Comparison of ENCODE assay signal across 19 cellular contexts in genomic region chr2:118251427-118251826, GRCh38.
DNase-seq lines count a peak whose midpoint lies in the region; ATAC-seq, FAIRE-seq and TF ChIP-seq lines count a peak whose summit lies in the region.
"Had no signal": no experiment of that assay in that cellular context is flagged by ENCODE, and none has a peak within 500 bp of the region (broad histone marks: within the 10 kb centered on the region; RNA-seq: fewer than 3 reads in every experiment).

No MANE protein-coding gene starts in this region.

- BruUV-seq in HepG2 (replicated peaks; lab: Mats Ljungman, UMichigan): no TSS peak

- no peaks in the 10 kb centered on the region for H4K20me1 ChIP-seq in HepG2 (ENCODE audit: insufficient read depth, low read length)

- no peaks in the 10 kb centered on the region for H3K79me2 ChIP-seq in HepG2 (ENCODE audit: insufficient read depth, low read length)

- TF ChIP-seq POLR2A in HepG2 (IDR thresholded peaks at IDR 0.05; ENCODE audit: insufficient read depth in 1 of 2, low read depth in 2 of 2, low read length in 2 of 2): no peak
- no peak for TF ChIP-seq POLR2A in right lobe of liver (IDR thresholded peaks at IDR 0.05)

- TF ChIP-seq EP300 in HepG2 (IDR thresholded peaks at IDR 0.05; ENCODE audit: low read depth in 2 of 2, low read length in 2 of 2) (no peak), HepG2 (CRISPR knock-in tag; IDR thresholded peaks at IDR 0.05; ENCODE audit: borderline replicate concordance) (no peak)

- DNase-seq in HepG2 (ENCODE audit: low spot score) (no peak), right lobe of liver (no peak), adipocyte (ENCODE audit: low read depth) (peak; percentile 29), islet precursor cell (peak; percentile 84), HK-2 (ENCODE audit: unreplicated experiment) (no peak), NCI-H2029 (lab: John Stamatoyannopoulos, UW) (no peak)
- DNase-seq in activated CD4-positive, CD25-positive, alpha-beta regulatory T cell treated with anti-CD3 and anti-CD28 coated beads, Interleukin-2, amount 50 U/mL, for 72 hours: no peak
- DNase-seq: ACHN; activated B cell treated with CpG ODN at 0.5 μM for 24 hours; activated CD4-positive, alpha-beta memory T cell treated with anti-CD3 and anti-CD28 coated beads, Interleukin-2, amount 10 ng/mL, durations not matched to agents 7 days and 5 days; activated T-cell treated with anti-CD3 and anti-CD28 coated beads, Interleukin-2, amount 50 U/mL, for 48 hours; body of pancreas; DMS79 treated with DMSO at 0.1 percent for 48 hours; foreskin keratinocyte; left cardiac atrium; NCI-H1105 treated with DMSO at 0.1 percent for 48 hours; T-helper 17 cell had no signal

- POLR2A ChIA-PET in HepG2 (lab: Yijun Ruan, JAX): no interaction called here

- intact Hi-C loops in HepG2 (cut with micrococcal nuclease; ENCODE audit: unreplicated experiment): no loop called here
- intact Hi-C loops in right lobe of liver (cut with DNase I): no loop called here

- H3K27me3 ChIP-seq in HepG2 (ENCODE audit: control insufficient read depth in 1 of 2, insufficient read depth in 2 of 2, low read length in 2 of 2): no peaks in the 10 kb centered on the region
- no peaks in the 10 kb centered on the region for H3K27me3 ChIP-seq in right lobe of liver
- H3K27me3 ChIP-seq in adipocyte (replicated peaks; ENCODE audit: control insufficient read depth, insufficient read depth, low read length): no peaks in the 10 kb centered on the region
- H3K27me3 ChIP-seq: body of pancreas, foreskin keratinocyte had no signal

- no peak for FAIRE-seq in HepG2 (lab: Jason Lieb, UNC)

- no peak for TF ChIP-seq CTCF in HepG2 (CRISPR knock-in tag; IDR thresholded peaks at IDR 0.05)
- no peak for TF ChIP-seq CTCF in right lobe of liver (IDR thresholded peaks at IDR 0.05)

- CTCF ChIA-PET in HepG2 (lab: Yijun Ruan, JAX; ENCODE audit: low intra/inter-chr PET ratio, low total read pairs): no interaction called here

- 42% methylated on average over 3 of the region's 3 CpGs for WGBS in HepG2 (ENCODE audit: low lambda C conversion rate)
- 73% methylated on average over 3 of the region's 3 CpGs for WGBS in right lobe of liver (ENCODE audit: insufficient coverage, low coverage, low lambda C conversion rate, missing lambda C conversion rate)

- no peak overlapping the region for H3K27ac ChIP-seq in HepG2 (ENCODE audit: extremely low read length, insufficient read depth, low read length)
- H3K27ac ChIP-seq in right lobe of liver: no peak overlapping the region
- H3K27ac ChIP-seq: body of pancreas, coronary artery, foreskin keratinocyte had no signal

- in situ Hi-C loops in HepG2 (cut with HindIII; ENCODE audit: extremely low pct_ligation_motif_present, low pct_unique_long_range_greater_than_20kb): no loop called here

- no peak overlapping the region for H3K4me2 ChIP-seq in HepG2 (ENCODE audit: low read depth, low read length)

- ATAC-seq in HepG2: no peak
- no peak for ATAC-seq in right lobe of liver
- no peak for ATAC-seq in GM18907 (IDR thresholded peaks at IDR 0.05; ENCODE audit: unreplicated experiment)
- ATAC-seq: body of pancreas, foreskin keratinocyte, T-helper 17 cell had no signal

- H2AFZ ChIP-seq in HepG2 (ENCODE audit: low read length): no peak overlapping the region

- no peaks in the 10 kb centered on the region for H3K9me3 ChIP-seq in HepG2 (ENCODE audit: low read length)
- H3K9me3 ChIP-seq in right lobe of liver: no peaks in the 10 kb centered on the region
- H3K9me3 ChIP-seq in adipocyte (ENCODE audit: control insufficient read depth, low read length): no peaks in the 10 kb centered on the region
- H3K9me3 ChIP-seq: body of pancreas had no signal

- H3K36me3 ChIP-seq in HepG2 (replicated peaks in 1 of 2; ENCODE audit: control insufficient read depth in 1 of 2, insufficient read depth in 2 of 2, low read length in 2 of 2): no peaks in the 10 kb centered on the region
- no peaks in the 10 kb centered on the region for H3K36me3 ChIP-seq in right lobe of liver
- H3K36me3 ChIP-seq in adipocyte (ENCODE audit: control insufficient read depth, insufficient read depth, low read length, severe bottlenecking): no peaks in the 10 kb centered on the region

- H3K9ac ChIP-seq in HepG2 (ENCODE audit: insufficient read depth, low read depth, low read length): no peak overlapping the region
- H3K9ac ChIP-seq in adipocyte (ENCODE audit: low read length): no peak overlapping the region

- TF ChIP-seq RAD21 in HepG2 (CRISPR knock-in tag; IDR thresholded peaks at IDR 0.05): no peak

- H3K4me3 ChIP-seq in HepG2 (replicated peaks in 1 of 3; ENCODE audit: insufficient read depth in 1 of 3, low read depth in 2 of 3, low read length in 3 of 3): no peak overlapping the region
- no peak overlapping the region for H3K4me3 ChIP-seq in right lobe of liver
- no peak overlapping the region for H3K4me3 ChIP-seq in adipocyte (ENCODE audit: low read length)
- H3K4me3 ChIP-seq: body of pancreas, coronary artery had no signal

- H3K4me1 ChIP-seq in HepG2 (ENCODE audit: insufficient read depth, low read length) (no peaks in the 10 kb centered on the region), right lobe of liver (no peaks in the 10 kb centered on the region), adipocyte (ENCODE audit: control insufficient read depth, insufficient read depth, low read length) (peaks cover 11% of the 10 kb centered on the region)

TF ChIP-seq in HepG2, 621 proteins besides CTCF, POLR2A, EP300 and RAD21:
- TF ChIP-seq CC2D1A (CRISPR knock-in tag; IDR thresholded peaks at IDR 0.05) (no peak), ZNF607 (CRISPR knock-in tag; IDR thresholded peaks at IDR 0.05; ENCODE audit: borderline replicate concordance) (no peak), TAF1 (CRISPR knock-in tag; IDR thresholded peaks at IDR 0.05) (no peak), PLRG1 (conservative IDR thresholded peaks at IDR 0.05) (no peak), ZNF264 (CRISPR knock-in tag; IDR thresholded peaks at IDR 0.05) (no peak), SATB2 (CRISPR knock-in tag; IDR thresholded peaks at IDR 0.05) (no peak), NCOA5 (CRISPR knock-in tag; IDR thresholded peaks at IDR 0.05) (no peak), ZBTB4 (CRISPR knock-in tag; IDR thresholded peaks at IDR 0.05; ENCODE audit: borderline replicate concordance) (no peak), MAFK (conservative IDR thresholded peaks at IDR 0.05 in 1 of 2, IDR thresholded peaks at IDR 0.05 in 1 of 2; ENCODE audit: low read length in 2 of 2) (0 out of 4 replicates have a peak, but pooled peaks of 1 of the 2 experiments have one; percentile 18), ZNF296 (CRISPR knock-in tag; conservative IDR thresholded peaks at IDR 0.05) (no peak), FOSL2 (CRISPR knock-in tag; IDR thresholded peaks at IDR 0.05) (no peak), ELF3 (CRISPR knock-in tag; IDR thresholded peaks at IDR 0.05) (no peak), ZNF563 (CRISPR knock-in tag; IDR thresholded peaks at IDR 0.05) (no peak), TEF (CRISPR knock-in tag; IDR thresholded peaks at IDR 0.05) (no peak), MAFF (IDR thresholded peaks at IDR 0.05; ENCODE audit: low read depth, low read length) (0 out of 2 replicates have a peak, but pooled peaks have one; percentile 12), ZC3H13 (CRISPR knock-in tag; IDR thresholded peaks at IDR 0.05) (no peak)
TF ChIP-seq in HepG2: peak in this region for 2.

Comparison
In these comparisons a context has a peak if more than half of its experiments do, and no peak if none do; other contexts are left out.
1. DNase-seq: peak in adipocyte (single experiment) and islet precursor cell (single experiment); none in HepG2 (single experiment), right lobe of liver (0 of 3), HK-2 (single experiment), NCI-H2029 (single experiment) and activated CD4-positive, CD25-positive, alpha-beta regulatory T cell treated with anti-CD3 and anti-CD28 coated beads, Interleukin-2, amount 50 U/mL, for 72 hours (single experiment).